In genomic region chr19:10010939-10011338, GRCh38 we compare ENCODE assay signal across 1 cellular context.
TF ChIP-seq lines count a peak whose summit lies in the region.

No MANE protein-coding gene starts in this region.

TF ChIP-seq in IMR-90, 13 proteins besides CTCF, POLR2A, EP300 and RAD21:
- TF ChIP-seq FOS (IDR thresholded peaks at IDR 0.05; ENCODE audit: low read depth, low read length): no peak
TF ChIP-seq in IMR-90: peak in this region for 0.
